ENCODE assay signal across 13 cellular contexts in the genomic region with DNA sequence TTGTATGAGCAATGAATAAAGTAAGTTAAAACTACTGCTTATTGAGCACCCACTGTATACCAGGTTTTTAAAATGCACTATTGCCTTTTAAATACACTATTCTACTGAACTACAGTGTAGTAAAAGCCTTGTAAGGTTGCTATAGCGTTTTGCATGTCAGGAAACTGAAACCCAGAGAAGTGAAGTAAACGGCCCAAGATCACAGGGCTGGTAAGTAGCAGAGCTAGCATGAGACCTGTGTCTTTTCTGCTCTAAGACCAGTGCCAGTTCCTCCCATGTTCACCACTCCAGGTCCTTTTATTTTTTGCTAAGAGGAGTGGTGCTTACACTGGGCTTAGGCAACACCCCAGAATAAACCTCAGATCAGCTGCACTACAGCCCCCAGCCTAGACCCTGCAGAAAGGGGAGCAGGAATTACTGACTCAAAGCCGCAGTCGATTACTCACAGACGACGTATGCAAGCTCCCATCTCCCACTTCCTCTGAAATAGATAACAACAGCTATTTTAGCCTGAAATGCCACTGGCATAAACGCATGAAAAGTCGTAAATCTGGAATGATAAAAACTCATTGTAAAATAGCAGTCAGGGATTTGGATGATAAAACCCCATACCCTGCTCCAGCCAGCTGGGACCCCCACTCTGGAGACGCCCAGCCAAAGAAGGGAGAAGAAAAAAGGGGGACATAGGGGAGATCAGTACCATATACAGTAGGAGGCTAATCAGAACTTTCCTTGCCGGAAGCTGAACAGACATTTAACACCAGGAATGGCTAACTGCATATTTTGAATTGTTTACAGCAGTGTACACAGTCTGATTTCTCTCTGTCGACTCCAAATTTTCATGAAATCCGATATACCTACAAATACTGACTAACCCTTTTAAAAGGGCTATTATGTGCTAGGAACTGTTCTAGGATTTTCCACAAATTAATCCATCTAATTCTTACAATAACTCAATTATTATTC.
DNase-seq lines count a peak whose midpoint lies in the region; ATAC-seq, FAIRE-seq and TF ChIP-seq lines count a peak whose summit lies in the region.
"Had no signal": no experiment of that assay in that cellular context is flagged by ENCODE, and none has a peak within 500 bp of the region (broad histone marks: within the 10 kb centered on the region; RNA-seq: fewer than 3 reads in every experiment).

No MANE protein-coding gene starts in this region.

- H2AFZ ChIP-seq in GM23338 = peak overlapping the region; percentile 83; the same call in 1 of the 2 replicates

- no peaks in the 10 kb centered on the region for H3K79me2 ChIP-seq in GM23338 (replicated peaks; ENCODE audit: insufficient read depth)

- H3K27me3 Mint-ChIP-seq in GM23338 (ENCODE audit: insufficient read depth, low read depth, poor library complexity) (no peaks in the 10 kb centered on the region), type B pancreatic cell (peaks cover 13% of the 10 kb centered on the region)

- no peak overlapping the region for H3K4me3 Mint-ChIP-seq in GM23338
- H3K4me3 Mint-ChIP-seq in type B pancreatic cell = no peak overlapping the region
- H3K4me3 Mint-ChIP-seq: naive B cell had no signal

- no peaks in the 10 kb centered on the region for H3F3A ChIP-seq in GM23338 (replicated peaks; ENCODE audit: low read depth)

- H3K36me3 ChIP-seq in GM23338 (ENCODE audit: insufficient read depth) = no peaks in the 10 kb centered on the region

- TF ChIP-seq CTCF in GM23338 (conservative IDR thresholded peaks at IDR 0.05; ENCODE audit: low read depth in 2 of 2) (no peak), type B pancreatic cell (conservative IDR thresholded peaks at IDR 0.05) (no peak)

- H3K4me2 ChIP-seq in GM23338 = peak overlapping the region; percentile 32

- H3K27me3 ChIP-seq in GM23338 (ENCODE audit: insufficient read depth) = no peaks in the 10 kb centered on the region

- H3K27ac Mint-ChIP-seq in GM23338 (no peak overlapping the region), type B pancreatic cell (no peak overlapping the region)
- H3K27ac Mint-ChIP-seq: naive B cell had no signal

- no peaks in the 10 kb centered on the region for H3K9me2 ChIP-seq in GM23338 (ENCODE audit: insufficient read depth)

- no peak for FAIRE-seq in GM19239 (lab: Jason Lieb, UNC)

- H4K20me1 ChIP-seq in GM23338 (replicated peaks; ENCODE audit: insufficient read depth) = no peaks in the 10 kb centered on the region

- H3K36me3 Mint-ChIP-seq in GM23338 (ENCODE audit: low read depth) = no peaks in the 10 kb centered on the region
- no peaks in the 10 kb centered on the region for H3K36me3 Mint-ChIP-seq in type B pancreatic cell
- H3K36me3 Mint-ChIP-seq: naive B cell had no signal

- H3K4me1 Mint-ChIP-seq in GM23338 (no peaks in the 10 kb centered on the region; the same call in 2 of the 3 replicates), type B pancreatic cell (ENCODE audit: unreplicated experiment) (no peaks in the 10 kb centered on the region)
- H3K4me1 Mint-ChIP-seq: naive B cell had no signal

- ATAC-seq in GM23338 (peak; percentile 54), HG03097 (IDR thresholded peaks at IDR 0.05; ENCODE audit: low FRiP score, unreplicated experiment) (no peak)

- peaks cover 9% of the 10 kb centered on the region for H3K4me1 ChIP-seq in GM23338 (ENCODE audit: insufficient read depth)

- H3K4me3 ChIP-seq in GM23338 = no peak overlapping the region
- H3K4me3 ChIP-seq: SK-N-MC had no signal

- DNase-seq in A172 (ENCODE audit: low spot score) (peak; percentile 96), GM23338 (ENCODE audit: low spot score) (peak; percentile 17), SW 1271 (lab: John Stamatoyannopoulos, UW) (peak; percentile 43 to 67), glomerular visceral epithelial cell (ENCODE audit: extremely low spot score) (peak; percentile 95), GM19239 (ENCODE audit: insufficient read length, low spot score) (no peak), type B pancreatic cell (ENCODE audit: extremely low spot score, unreplicated experiment) (no peak)
- no peak for DNase-seq in activated effector memory CD4-positive, alpha-beta T cell treated with Interleukin-2 at 50 U/mL for 16 hours
- DNase-seq: caudate nucleus, DMS79 treated with DMSO at 0.1 percent for 48 hours, naive B cell, substantia nigra had no signal

- no peak overlapping the region for H3K27ac ChIP-seq in GM23338 (ENCODE audit: low read depth)
- H3K27ac ChIP-seq: SK-N-MC had no signal

- H3K9me3 Mint-ChIP-seq in GM23338 (no peaks in the 10 kb centered on the region), type B pancreatic cell (no peaks in the 10 kb centered on the region)

TF ChIP-seq in GM23338, 12 proteins besides CTCF, POLR2A, EP300 and RAD21 (continues in another document):
- TF ChIP-seq NANOG (IDR thresholded peaks at IDR 0.05; ENCODE audit: borderline replicate concordance) (no peak), POLR2AphosphoS5 (IDR thresholded peaks at IDR 0.05; ENCODE audit: low read depth) (no peak), STAT1 (IDR thresholded peaks at IDR 0.05; ENCODE audit: unreplicated experiment) (no peak), ZNF331 (CRISPR knock-in tag; IDR thresholded peaks at IDR 0.05; ENCODE audit: low read depth) (no peak), ZNF114 (CRISPR knock-in tag; IDR thresholded peaks at IDR 0.05) (no peak)
- TF ChIP-seq, protein P1, sequence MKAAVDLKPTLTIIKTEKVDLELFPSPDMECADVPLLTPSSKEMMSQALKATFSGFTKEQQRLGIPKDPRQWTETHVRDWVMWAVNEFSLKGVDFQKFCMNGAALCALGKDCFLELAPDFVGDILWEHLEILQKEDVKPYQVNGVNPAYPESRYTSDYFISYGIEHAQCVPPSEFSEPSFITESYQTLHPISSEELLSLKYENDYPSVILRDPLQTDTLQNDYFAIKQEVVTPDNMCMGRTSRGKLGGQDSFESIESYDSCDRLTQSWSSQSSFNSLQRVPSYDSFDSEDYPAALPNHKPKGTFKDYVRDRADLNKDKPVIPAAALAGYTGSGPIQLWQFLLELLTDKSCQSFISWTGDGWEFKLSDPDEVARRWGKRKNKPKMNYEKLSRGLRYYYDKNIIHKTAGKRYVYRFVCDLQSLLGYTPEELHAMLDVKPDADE (IDR thresholded peaks at IDR 0.05) = no peak
- TF ChIP-seq, protein P2, sequence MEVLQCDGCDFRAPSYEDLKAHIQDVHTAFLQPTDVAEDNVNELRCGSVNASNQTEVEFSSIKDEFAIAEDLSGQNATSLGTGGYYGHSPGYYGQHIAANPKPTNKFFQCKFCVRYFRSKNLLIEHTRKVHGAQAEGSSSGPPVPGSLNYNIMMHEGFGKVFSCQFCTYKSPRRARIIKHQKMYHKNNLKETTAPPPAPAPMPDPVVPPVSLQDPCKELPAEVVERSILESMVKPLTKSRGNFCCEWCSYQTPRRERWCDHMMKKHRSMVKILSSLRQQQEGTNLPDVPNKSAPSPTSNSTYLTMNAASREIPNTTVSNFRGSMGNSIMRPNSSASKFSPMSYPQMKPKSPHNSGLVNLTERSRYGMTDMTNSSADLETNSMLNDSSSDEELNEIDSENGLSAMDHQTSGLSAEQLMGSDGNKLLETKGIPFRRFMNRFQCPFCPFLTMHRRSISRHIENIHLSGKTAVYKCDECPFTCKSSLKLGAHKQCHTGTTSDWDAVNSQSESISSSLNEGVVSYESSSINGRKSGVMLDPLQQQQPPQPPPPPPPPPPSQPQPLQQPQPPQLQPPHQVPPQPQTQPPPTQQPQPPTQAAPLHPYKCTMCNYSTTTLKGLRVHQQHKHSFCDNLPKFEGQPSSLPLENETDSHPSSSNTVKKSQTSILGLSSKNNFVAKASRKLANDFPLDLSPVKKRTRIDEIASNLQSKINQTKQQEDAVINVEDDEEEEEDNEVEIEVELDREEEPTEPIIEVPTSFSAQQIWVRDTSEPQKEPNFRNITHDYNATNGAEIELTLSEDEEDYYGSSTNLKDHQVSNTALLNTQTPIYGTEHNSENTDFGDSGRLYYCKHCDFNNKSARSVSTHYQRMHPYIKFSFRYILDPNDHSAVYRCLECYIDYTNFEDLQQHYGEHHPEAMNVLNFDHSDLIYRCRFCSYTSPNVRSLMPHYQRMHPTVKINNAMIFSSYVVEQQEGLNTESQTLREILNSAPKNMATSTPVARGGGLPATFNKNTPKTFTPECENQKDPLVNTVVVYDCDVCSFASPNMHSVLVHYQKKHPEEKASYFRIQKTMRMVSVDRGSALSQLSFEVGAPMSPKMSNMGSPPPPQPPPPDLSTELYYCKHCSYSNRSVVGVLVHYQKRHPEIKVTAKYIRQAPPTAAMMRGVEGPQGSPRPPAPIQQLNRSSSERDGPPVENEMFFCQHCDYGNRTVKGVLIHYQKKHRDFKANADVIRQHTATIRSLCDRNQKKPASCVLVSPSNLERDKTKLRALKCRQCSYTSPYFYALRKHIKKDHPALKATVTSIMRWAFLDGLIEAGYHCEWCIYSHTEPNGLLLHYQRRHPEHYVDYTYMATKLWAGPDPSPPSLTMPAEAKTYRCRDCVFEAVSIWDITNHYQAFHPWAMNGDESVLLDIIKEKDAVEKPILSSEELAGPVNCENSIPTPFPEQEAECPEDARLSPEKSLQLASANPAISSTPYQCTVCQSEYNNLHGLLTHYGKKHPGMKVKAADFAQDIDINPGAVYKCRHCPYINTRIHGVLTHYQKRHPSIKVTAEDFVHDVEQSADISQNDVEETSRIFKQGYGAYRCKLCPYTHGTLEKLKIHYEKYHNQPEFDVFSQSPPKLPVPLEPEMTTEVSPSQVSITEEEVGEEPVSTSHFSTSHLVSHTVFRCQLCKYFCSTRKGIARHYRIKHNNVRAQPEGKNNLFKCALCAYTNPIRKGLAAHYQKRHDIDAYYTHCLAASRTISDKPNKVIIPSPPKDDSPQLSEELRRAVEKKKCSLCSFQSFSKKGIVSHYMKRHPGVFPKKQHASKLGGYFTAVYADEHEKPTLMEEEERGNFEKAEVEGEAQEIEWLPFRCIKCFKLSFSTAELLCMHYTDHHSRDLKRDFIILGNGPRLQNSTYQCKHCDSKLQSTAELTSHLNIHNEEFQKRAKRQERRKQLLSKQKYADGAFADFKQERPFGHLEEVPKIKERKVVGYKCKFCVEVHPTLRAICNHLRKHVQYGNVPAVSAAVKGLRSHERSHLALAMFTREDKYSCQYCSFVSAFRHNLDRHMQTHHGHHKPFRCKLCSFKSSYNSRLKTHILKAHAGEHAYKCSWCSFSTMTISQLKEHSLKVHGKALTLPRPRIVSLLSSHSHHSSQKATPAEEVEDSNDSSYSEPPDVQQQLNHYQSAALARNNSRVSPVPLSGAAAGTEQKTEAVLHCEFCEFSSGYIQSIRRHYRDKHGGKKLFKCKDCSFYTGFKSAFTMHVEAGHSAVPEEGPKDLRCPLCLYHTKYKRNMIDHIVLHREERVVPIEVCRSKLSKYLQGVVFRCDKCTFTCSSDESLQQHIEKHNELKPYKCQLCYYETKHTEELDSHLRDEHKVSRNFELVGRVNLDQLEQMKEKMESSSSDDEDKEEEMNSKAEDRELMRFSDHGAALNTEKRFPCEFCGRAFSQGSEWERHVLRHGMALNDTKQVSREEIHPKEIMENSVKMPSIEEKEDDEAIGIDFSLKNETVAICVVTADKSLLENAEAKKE (CRISPR knock-in tag; IDR thresholded peaks at IDR 0.05) = no peak

Comparison
In these comparisons a context has a peak if more than half of its experiments do, and no peak if none do; other contexts are left out.
1. DNase-seq: peak in A172 (single experiment), GM23338 (single experiment), SW 1271 (2 of 2) and glomerular visceral epithelial cell (single experiment); none in GM19239 (single experiment), type B pancreatic cell (single experiment) and activated effector memory CD4-positive, alpha-beta T cell treated with Interleukin-2 at 50 U/mL for 16 hours (single experiment).